ENCODE assay signal across 23 cellular contexts in the genomic region with DNA sequence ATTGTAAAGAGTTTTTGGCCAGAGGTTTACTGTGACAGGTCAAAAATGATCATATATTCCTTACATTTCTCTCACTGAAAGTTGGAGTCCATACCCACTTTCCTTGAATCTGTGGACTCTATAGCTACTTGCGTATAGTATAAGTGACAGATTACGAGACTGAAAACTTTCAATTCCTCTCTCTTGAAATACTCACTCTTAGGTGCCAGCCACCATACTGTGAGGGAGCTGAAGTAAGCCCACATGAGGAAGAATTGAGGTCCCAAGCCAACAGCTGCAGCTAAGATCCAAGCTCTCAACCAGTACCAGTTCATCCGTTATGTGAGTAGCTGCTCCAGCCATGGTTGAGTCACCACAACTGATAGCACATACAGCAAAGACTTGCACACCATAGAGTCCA.
"Had no signal": no experiment of that assay in that cellular context is flagged by ENCODE, and none has a peak within 500 bp of the region (broad histone marks: within the 10 kb centered on the region; RNA-seq: fewer than 3 reads in every experiment).

No MANE protein-coding gene starts in this region.

- H3K27ac ChIP-seq: colonic mucosa, epithelial cell of prostate, gastroesophageal sphincter, heart left ventricle, hepatocyte, neutrophil, pancreas, testis, tibial artery had no signal

- H2AFZ ChIP-seq: hepatocyte had no signal

- H3K79me2 ChIP-seq: hepatocyte had no signal

- DNase-seq: colonic mucosa; effector CD8-positive, alpha-beta T cell; endodermal cell; foreskin fibroblast; kidney; naive B cell; pancreas; stimulated activated CD4-positive, alpha-beta T cell treated with anti-CD3 and anti-CD28 coated beads, Interleukin-2, amount 100 ng/mL, for 24 hours; stimulated activated CD4-positive, alpha-beta T cell treated with anti-CD3 and anti-CD28 coated beads, Interleukin-4, amount 100 ng/mL, for 24 hours; stimulated activated naive CD8-positive, alpha-beta T cell treated with anti-CD3 and anti-CD28 coated beads, Interleukin-15, Interleukin-2, amounts not matched to agents 100 U/mL and 50 U/mL, for 24 hours; testis; tibial artery had no signal

- H3K36me3 ChIP-seq: colonic mucosa, gastroesophageal sphincter, heart left ventricle, neutrophil, pancreas, tibial artery had no signal

- H3K4me3 ChIP-seq: colonic mucosa, gastroesophageal sphincter, heart left ventricle, hepatocyte, lung, pancreas, testis, tibial artery had no signal

- ATAC-seq: esophagus mucosa; gastroesophageal sphincter; left lobe of liver; natural killer cell treated with Interleukin-12 subunit alpha and Interleukin-12 subunit beta and Interleukin-15 and Interleukin-18, amount 100 ng/mL, for 72 hours; pancreas; sciatic nerve; stimulated activated effector memory CD8-positive, alpha-beta T cell treated with anti-CD3 and anti-CD28 coated beads, Interleukin-12 subunit alpha, Interleukin-12 subunit beta, amount 100 ng/mL, for 72 hours; stimulated activated naive CD8-positive, alpha-beta T cell treated with anti-CD3 and anti-CD28 coated beads, Interleukin-15, Interleukin-2, amounts not matched to agents 100 U/mL and 50 U/mL, for 24 hours had no signal

- H3K4me2 ChIP-seq: hepatocyte had no signal

- H3K27me3 ChIP-seq: colonic mucosa, gastroesophageal sphincter, heart left ventricle, hepatocyte, neutrophil, pancreas, testis, tibial artery had no signal

- H3K9me3 ChIP-seq: colonic mucosa, gastroesophageal sphincter, heart left ventricle, neutrophil, pancreas, testis, tibial artery had no signal

- H3K4me1 ChIP-seq: colonic mucosa, gastroesophageal sphincter, heart left ventricle, pancreas, testis, tibial artery had no signal
